Comparison of ENCODE assay signal across 1 cellular context in the genomic region with DNA sequence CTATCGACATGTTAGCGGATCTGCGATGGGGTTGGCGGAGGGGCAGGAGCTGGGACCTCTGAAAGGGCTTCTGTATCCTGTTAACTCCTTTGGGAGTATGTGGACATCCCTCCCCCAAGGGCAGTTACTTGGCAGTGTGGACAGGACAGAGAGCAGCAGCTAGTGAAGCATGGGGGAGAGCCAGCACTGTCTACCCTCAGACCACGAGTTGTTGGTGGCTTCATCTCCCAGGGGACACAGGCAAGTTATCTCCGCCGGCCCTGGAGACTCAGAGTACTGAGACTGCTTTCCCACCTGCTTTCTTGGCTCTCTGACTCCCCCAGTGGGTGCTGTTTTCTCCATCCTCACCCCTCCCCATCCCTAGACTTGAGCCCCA.
TF ChIP-seq lines count a peak whose summit lies in the region.

No MANE protein-coding gene starts in this region.

TF ChIP-seq in HEK293T, 16 proteins besides CTCF, POLR2A, EP300 and RAD21:
- TF ChIP-seq FOXM1 (IDR thresholded peaks at IDR 0.05; ENCODE audit: borderline replicate concordance) (no peak), NFRKB (IDR thresholded peaks at IDR 0.05) (no peak), ELF4 (IDR thresholded peaks at IDR 0.05) (no peak), SP1 (IDR thresholded peaks at IDR 0.05) (no peak), LEF1 (IDR thresholded peaks at IDR 0.05; ENCODE audit: borderline replicate concordance) (no peak), SUZ12 (IDR thresholded peaks at IDR 0.05) (no peak), CTBP1 (IDR thresholded peaks at IDR 0.05; ENCODE audit: borderline replicate concordance) (no peak), FOXK2 (IDR thresholded peaks at IDR 0.05) (no peak), TARDBP (IDR thresholded peaks at IDR 0.05) (no peak), BHLHE40 (IDR thresholded peaks at IDR 0.05; ENCODE audit: borderline replicate concordance) (no peak), ZNF384 (IDR thresholded peaks at IDR 0.05) (no peak), L3MBTL2 (conservative IDR thresholded peaks at IDR 0.05) (no peak), FOXA1 (IDR thresholded peaks at IDR 0.05) (no peak), HDGF (IDR thresholded peaks at IDR 0.05; ENCODE audit: borderline replicate concordance) (no peak), ARNT (IDR thresholded peaks at IDR 0.05) (no peak)
- TF ChIP-seq, protein P1, sequence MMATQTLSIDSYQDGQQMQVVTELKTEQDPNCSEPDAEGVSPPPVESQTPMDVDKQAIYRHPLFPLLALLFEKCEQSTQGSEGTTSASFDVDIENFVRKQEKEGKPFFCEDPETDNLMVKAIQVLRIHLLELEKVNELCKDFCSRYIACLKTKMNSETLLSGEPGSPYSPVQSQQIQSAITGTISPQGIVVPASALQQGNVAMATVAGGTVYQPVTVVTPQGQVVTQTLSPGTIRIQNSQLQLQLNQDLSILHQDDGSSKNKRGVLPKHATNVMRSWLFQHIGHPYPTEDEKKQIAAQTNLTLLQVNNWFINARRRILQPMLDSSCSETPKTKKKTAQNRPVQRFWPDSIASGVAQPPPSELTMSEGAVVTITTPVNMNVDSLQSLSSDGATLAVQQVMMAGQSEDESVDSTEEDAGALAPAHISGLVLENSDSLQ (IDR thresholded peaks at IDR 0.05), result no peak
